Comparison of ENCODE assay signal across 9 cellular contexts in genomic region chr10:44886966-44887365, GRCh38. TPM values are rescaled to one million over a fixed set of nuclear protein-coding genes. Genes with fewer than 3 reads are reported as not detected.
"Had no signal": no experiment of that assay in that cellular context is flagged by ENCODE, and none has a peak within 500 bp of the region (broad histone marks: within the 10 kb centered on the region; RNA-seq: fewer than 3 reads in every experiment).

No MANE protein-coding gene starts in this region.

- FAIRE-seq: HepG2 had no signal

- H3K4me3 ChIP-seq: GM23248 had no signal

- ATAC-seq: HepG2 had no signal

- DNase-seq: GM23248, GOT3, H7, HCEC 1CT, KBM-7 had no signal

- H3K27ac ChIP-seq: GM23248, HL-60 had no signal

RNA-seq across cellular contexts. Expression of gene TMEM72, which starts 24.2 kb away (rescaled TPM):
- total RNA-seq: GM23248, H4, H7, HT1080 had no signal
